In genomic region chr19:48321622-48322591, GRCh38 we compare ENCODE assay signal across 8 cellular contexts. TPM values are rescaled to one million over a fixed set of nuclear protein-coding genes. Genes with fewer than 3 reads are reported as not detected.
DNase-seq lines count a peak whose midpoint lies in the region; ATAC-seq and TF ChIP-seq lines count a peak whose summit lies in the region.

No MANE protein-coding gene starts in this region.

- peak overlapping the region; percentile 87 for H3K27ac ChIP-seq in CD8-positive, alpha-beta T cell (ENCODE audit: low read depth, low read length)
- H3K27ac ChIP-seq in duodenal mucosa (ENCODE audit: low read depth, low read length), result peak overlapping the region; percentile 99
- H3K27ac ChIP-seq in lower lobe of right lung, result peak overlapping the region; percentile 97

- POLR2A ChIA-PET in CD8-positive, alpha-beta T cell (lab: Charles Lee), result interaction anchor here (0.7 to 8.4 kb wide), 9 partner anchors 10 to 1496 kb away, joined by 3 to 198 read pairs (median 3); partner anchors contain the start of genes GRWD1, MED25, RPL18 and SPHK2
- POLR2A ChIA-PET in activated CD4-positive, alpha-beta memory T cell treated with anti-CD3 and anti-CD28 coated beads for 36 hours (lab: Charles Lee), result interaction anchor here (0.6 to 5.8 kb wide), 4 partner anchors 8 to 211 kb away, joined by 3 to 41 read pairs (median 6); partner anchors contain the start of gene PLA2G4C

- peak overlapping the region; percentile 78 for H3K4me3 ChIP-seq in CD8-positive, alpha-beta T cell (ENCODE audit: low read depth, low read length)
- H3K4me3 ChIP-seq in duodenal mucosa (ENCODE audit: low read depth in 1 of 2, low read length in 2 of 2), result peak overlapping the region; percentile 79 to 85
- H3K4me3 ChIP-seq in lower lobe of right lung, result peak overlapping the region; percentile 70

- no peaks in the 10 kb centered on the region for H3K27me3 Mint-ChIP-seq in CD8-positive, alpha-beta T cell (ENCODE audit: low read depth)
- H3K27me3 Mint-ChIP-seq in activated CD4-positive, alpha-beta memory T cell treated with anti-CD3 and anti-CD28 coated beads for 36 hours, result no peaks in the 10 kb centered on the region

- peak overlapping the region; percentile 97 to 99 for H3K9ac ChIP-seq in duodenal mucosa (ENCODE audit: low read depth in 1 of 2, low read length in 2 of 2)

- CTCF ChIA-PET in CD8-positive, alpha-beta T cell (lab: Charles Lee), result interaction anchor here (0.7 to 13.2 kb wide), 7 partner anchors 10 to 53 kb away, joined by 3 to 232 read pairs (median 3); partner anchors contain the start of genes SYNGR4 and TMEM143
- CTCF ChIA-PET in activated CD4-positive, alpha-beta memory T cell treated with anti-CD3 and anti-CD28 coated beads for 36 hours (lab: Charles Lee), result interaction anchor here (0.6 to 13.7 kb wide), 9 partner anchors 9 to 263 kb away, joined by 3 to 354 read pairs (median 5); partner anchors contain the start of genes KDELR1, SYNGR4 and TMEM143

- no peaks in the 10 kb centered on the region for H3K36me3 ChIP-seq in CD8-positive, alpha-beta T cell (ENCODE audit: insufficient read depth, low read length)
- H3K36me3 ChIP-seq in duodenal mucosa (ENCODE audit: control insufficient read depth in 1 of 2, insufficient read depth in 2 of 2, low read length in 2 of 2), result no peaks in the 10 kb centered on the region
- H3K36me3 ChIP-seq in lower lobe of right lung, result no peaks in the 10 kb centered on the region

- peaks cover 60% of the 10 kb centered on the region for H3K4me1 Mint-ChIP-seq in CD8-positive, alpha-beta T cell (ENCODE audit: low read depth)
- peaks cover 51% of the 10 kb centered on the region for H3K4me1 Mint-ChIP-seq in activated CD4-positive, alpha-beta memory T cell treated with anti-CD3 and anti-CD28 coated beads for 36 hours (ENCODE audit: low read depth)

- peak overlapping the region; percentile 100 for H3K27ac Mint-ChIP-seq in CD8-positive, alpha-beta T cell
- H3K27ac Mint-ChIP-seq in activated CD4-positive, alpha-beta memory T cell treated with anti-CD3 and anti-CD28 coated beads for 36 hours, result peak overlapping the region; percentile 99

- no peaks in the 10 kb centered on the region for H3K9me3 ChIP-seq in CD8-positive, alpha-beta T cell (ENCODE audit: low read length)
- H3K9me3 ChIP-seq in duodenal mucosa (ENCODE audit: control insufficient read depth in 1 of 2, low read length in 2 of 2), result no peaks in the 10 kb centered on the region
- H3K9me3 ChIP-seq in lower lobe of right lung, result no peaks in the 10 kb centered on the region

- peak; percentile 99 to 100 (median 100) for DNase-seq in CD8-positive, alpha-beta T cell
- DNase-seq in HK-2 (ENCODE audit: unreplicated experiment), result peak; percentile 99
- DNase-seq in NCI-H82 (lab: John Stamatoyannopoulos, UW), result peak; percentile 99
- peak; percentile 99 for DNase-seq in activated CD4-positive, alpha-beta memory T cell treated with anti-CD3 and anti-CD28 coated beads for 36 hours
- DNase-seq in lower lobe of right lung, result peak; percentile 99
- DNase-seq in stimulated activated CD4-positive, alpha-beta T cell treated with anti-CD3 and anti-CD28 coated beads, Interleukin-4, amount 100 ng/mL, for 48 hours (ENCODE audit: low read depth in 2 of 2), result peak; percentile 96 to 97

- H3K4me1 ChIP-seq in CD8-positive, alpha-beta T cell (ENCODE audit: insufficient read depth, low read length), result peaks cover 54% of the 10 kb centered on the region
- H3K4me1 ChIP-seq in duodenal mucosa (ENCODE audit: control insufficient read depth in 1 of 2, insufficient read depth in 2 of 2, low read length in 2 of 2), result peaks cover 30 to 38% of the 10 kb centered on the region in 2 donors
- H3K4me1 ChIP-seq in lower lobe of right lung, result peaks cover 61% of the 10 kb centered on the region

- no peak for TF ChIP-seq CTCF in CD8-positive, alpha-beta T cell (IDR thresholded peaks at IDR 0.05)
- TF ChIP-seq CTCF in lower lobe of right lung (IDR thresholded peaks at IDR 0.05), result peak; percentile 24

- H3K4me3 Mint-ChIP-seq in CD8-positive, alpha-beta T cell, result peak overlapping the region; percentile 94
- peak overlapping the region; percentile 88 for H3K4me3 Mint-ChIP-seq in activated CD4-positive, alpha-beta memory T cell treated with anti-CD3 and anti-CD28 coated beads for 36 hours

- H3K36me3 Mint-ChIP-seq in CD8-positive, alpha-beta T cell, result peaks cover 17% of the 10 kb centered on the region
- peaks cover 13% of the 10 kb centered on the region for H3K36me3 Mint-ChIP-seq in activated CD4-positive, alpha-beta memory T cell treated with anti-CD3 and anti-CD28 coated beads for 36 hours

- H3K27me3 ChIP-seq in CD8-positive, alpha-beta T cell (ENCODE audit: insufficient read depth, low read length), result no peaks in the 10 kb centered on the region
- H3K27me3 ChIP-seq in duodenal mucosa (ENCODE audit: control insufficient read depth in 1 of 2, insufficient read depth in 2 of 2, low read length in 2 of 2), result no peaks in the 10 kb centered on the region
- no peaks in the 10 kb centered on the region for H3K27me3 ChIP-seq in lower lobe of right lung (ENCODE audit: low read depth)

- no peaks in the 10 kb centered on the region for H3K9me3 Mint-ChIP-seq in CD8-positive, alpha-beta T cell
- H3K9me3 Mint-ChIP-seq in activated CD4-positive, alpha-beta memory T cell treated with anti-CD3 and anti-CD28 coated beads for 36 hours, result no peaks in the 10 kb centered on the region

- peak; percentile 68 for ATAC-seq in CD8-positive, alpha-beta T cell
- peak; percentile 49 for ATAC-seq in GM19463 (IDR thresholded peaks at IDR 0.05; ENCODE audit: unreplicated experiment)
- peak; percentile 91 to 95 for ATAC-seq in lower lobe of right lung

- intact Hi-C loops in CD8-positive, alpha-beta T cell (cut with DNase I, micrococcal nuclease), result loop anchor here (1.0 to 5.0 kb wide), 15 partner anchors 41 to 1050 kb away; partner anchors contain the start of genes KDELR1 (in 2 of the 2), CARD8 (in 1 of the 2), CYTH2 (in 1 of the 2) and GRWD1 (in 1 of the 2)
- intact Hi-C loops in activated CD4-positive, alpha-beta memory T cell treated with anti-CD3 and anti-CD28 coated beads for 36 hours (cut with micrococcal nuclease), result loop anchor here (1.0 to 10.0 kb wide), 7 partner anchors 11 to 807 kb away; partner anchors contain the start of genes GRWD1, NAPA, PPP1R15A and SYNGR4
- intact Hi-C loops in lower lobe of right lung (cut with DNase I), result no loop called here

RNA-seq across cellular contexts. Expression of gene EMP3, which starts 3.4 kb away (rescaled TPM):
- total RNA-seq in CD8-positive, alpha-beta T cell, result 100 to 1,000 TPM; 174 to 181 TPM
- total RNA-seq in activated CD4-positive, alpha-beta memory T cell treated with anti-CD3 and anti-CD28 coated beads for 36 hours, result 100 to 1,000 TPM; 168 to 179 TPM
- total RNA-seq in lower lobe of right lung, result 123 TPM

RNA-seq across cellular contexts. Expression of gene TMEM143, which starts 41.8 kb away (rescaled TPM):
- total RNA-seq in CD8-positive, alpha-beta T cell, result 1 to 10 TPM; 6.4 to 7.7 TPM
- 10 to 100 TPM; 17.1 to 17.9 TPM for total RNA-seq in activated CD4-positive, alpha-beta memory T cell treated with anti-CD3 and anti-CD28 coated beads for 36 hours
- total RNA-seq in lower lobe of right lung, result 11.1 TPM

RNA-seq across cellular contexts. Expression of gene SYNGR4, which starts 42.3 kb away (rescaled TPM):
- not detected for total RNA-seq in CD8-positive, alpha-beta T cell
- total RNA-seq in activated CD4-positive, alpha-beta memory T cell treated with anti-CD3 and anti-CD28 coated beads for 36 hours, result under 1 TPM in 1 of 2 experiments, not detected in 1; 0.21 TPM
- not detected for total RNA-seq in lower lobe of right lung

RNA-seq across cellular contexts. Expression of gene ZNF114, which starts 52.0 kb away (rescaled TPM):
- not detected for total RNA-seq in CD8-positive, alpha-beta T cell
- total RNA-seq in activated CD4-positive, alpha-beta memory T cell treated with anti-CD3 and anti-CD28 coated beads for 36 hours, result under 1 TPM; 0.29 to 0.31 TPM
- 1.4 TPM for total RNA-seq in lower lobe of right lung

Comparison
In these comparisons a context has a peak if more than half of its experiments do, and no peak if none do; other contexts are left out.
1. Peak in every context shown above with its lines: DNase-seq, ATAC-seq, H3K4me3 ChIP-seq and H3K27ac ChIP-seq.